17 cellular contexts compared by ENCODE assay signal in the genomic region with DNA sequence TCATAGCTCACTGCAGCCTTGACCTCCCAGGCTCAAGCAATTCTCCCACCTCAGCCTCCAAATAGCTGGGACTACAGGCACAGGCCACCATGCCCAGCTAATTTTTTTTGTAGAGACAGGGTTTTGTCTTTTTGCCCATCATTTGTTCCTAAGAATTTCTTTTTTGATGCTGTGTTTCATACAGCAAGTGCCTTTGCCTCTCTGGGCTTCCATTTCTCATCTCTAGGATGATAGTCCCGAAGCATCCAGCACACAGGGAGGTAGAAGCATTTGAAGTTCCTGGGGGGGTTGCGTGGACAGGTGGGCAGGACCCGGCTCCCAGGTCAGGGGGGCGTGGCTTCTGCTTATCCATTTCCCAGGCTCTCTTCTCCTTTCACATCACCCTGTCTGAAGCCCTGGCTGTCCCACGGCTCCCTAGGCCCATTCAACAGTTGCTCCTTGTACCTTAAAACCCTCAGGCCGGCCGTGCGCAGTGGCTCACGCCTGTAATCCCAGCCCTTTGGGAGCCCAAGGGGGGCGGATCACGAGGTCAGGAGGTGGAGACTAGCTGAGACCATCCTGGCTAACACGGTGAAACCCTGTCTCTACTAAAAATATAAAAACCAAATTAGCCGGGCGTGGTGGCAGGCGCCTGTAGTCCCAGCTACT. TPM values are rescaled to one million over a fixed set of nuclear protein-coding genes. Genes with fewer than 3 reads are reported as not detected.
DNase-seq lines count a peak whose midpoint lies in the region; ATAC-seq, FAIRE-seq and TF ChIP-seq lines count a peak whose summit lies in the region.
"Had no signal": no experiment of that assay in that cellular context is flagged by ENCODE, and none has a peak within 500 bp of the region (broad histone marks: within the 10 kb centered on the region; RNA-seq: fewer than 3 reads in every experiment).

No MANE protein-coding gene starts in this region.

- in situ Hi-C loops in GM13976 (cut with MboI; ENCODE audit: low sequenced_read_pairs, unreplicated experiment) = no loop called here

- peak overlapping the region; percentile 53 for H3K27ac Mint-ChIP-seq in T-helper 17 cell
- no peak overlapping the region for H3K27ac Mint-ChIP-seq in activated T-cell treated with anti-CD3 and anti-CD28 coated beads, Interleukin-2, amount 50 U/mL, for 72 hours
- H3K27ac Mint-ChIP-seq: CD8-positive, alpha-beta T cell had no signal

- ATAC-seq in A549 = no peak
- ATAC-seq in T-helper 17 cell = no peak
- no peak for ATAC-seq in activated T-cell treated with anti-CD3 and anti-CD28 coated beads, Interleukin-2, amount 50 U/mL, for 72 hours (replicated peaks in 1 of 2)
- ATAC-seq: CD8-positive, alpha-beta T cell; GM12878; HCT116 had no signal

- peaks cover 18 to 41% (median 33%) of the 10 kb centered on the region in 11 experiments for H3K36me3 ChIP-seq in BLaER1 treated with 17β-estradiol and CSF1 and Interleukin-3, amounts not matched to agents 10 nM and 100 nM
- H3K36me3 ChIP-seq in osteoblast (ENCODE audit: insufficient read depth, low read length) = peaks cover 5% of the 10 kb centered on the region
- H3K36me3 ChIP-seq: BE2C had no signal

- CTCF ChIA-PET in A549 (lab: Yijun Ruan, JAX) = interaction anchor here (0.6 to 1.0 kb wide), 2 partner anchors 44 kb away, joined by 3 to 4 read pairs; no protein-coding TSS in a partner anchor

- no peaks in the 10 kb centered on the region for H3K27me3 Mint-ChIP-seq in T-helper 17 cell
- no peaks in the 10 kb centered on the region for H3K27me3 Mint-ChIP-seq in activated T-cell treated with anti-CD3 and anti-CD28 coated beads, Interleukin-2, amount 50 U/mL, for 72 hours (ENCODE audit: low read depth)

- peaks cover 14% of the 10 kb centered on the region for H3K4me1 Mint-ChIP-seq in T-helper 17 cell
- H3K4me1 Mint-ChIP-seq in activated T-cell treated with anti-CD3 and anti-CD28 coated beads, Interleukin-2, amount 50 U/mL, for 72 hours (ENCODE audit: low read depth) = peaks cover 20% of the 10 kb centered on the region

- no peak overlapping the region for H3K4me3 Mint-ChIP-seq in T-helper 17 cell
- no peak overlapping the region for H3K4me3 Mint-ChIP-seq in activated T-cell treated with anti-CD3 and anti-CD28 coated beads, Interleukin-2, amount 50 U/mL, for 72 hours
- H3K4me3 Mint-ChIP-seq: CD14-positive monocyte; CD8-positive, alpha-beta T cell had no signal

- peaks cover 22 to 86% (median 64%) of the 10 kb centered on the region in 11 experiments; a peak in 21 of 22 replicates for H4K20me1 ChIP-seq in BLaER1 treated with 17β-estradiol and CSF1 and Interleukin-3, amounts not matched to agents 10 nM and 100 nM
- H4K20me1 ChIP-seq in osteoblast (ENCODE audit: insufficient read depth, low read length) = peaks cover 42% of the 10 kb centered on the region

- TF ChIP-seq POLR2A in A549 (IDR thresholded peaks at IDR 0.05; ENCODE audit: low read length) = no peak

- H3K9me3 Mint-ChIP-seq in activated T-cell treated with anti-CD3 and anti-CD28 coated beads, Interleukin-2, amount 50 U/mL, for 72 hours = no peaks in the 10 kb centered on the region
- H3K9me3 Mint-ChIP-seq: CD14-positive monocyte; CD8-positive, alpha-beta T cell had no signal

- no peak overlapping the region for H2AFZ ChIP-seq in osteoblast (ENCODE audit: low read length)
- H2AFZ ChIP-seq: GM23248 had no signal

- H3K4me3 ChIP-seq in A549 = no peak overlapping the region
- H3K4me3 ChIP-seq in BLaER1 treated with 17β-estradiol and CSF1 and Interleukin-3, amounts not matched to agents 10 nM and 100 nM = no peak overlapping the region; a peak in 1 of 20 replicates
- H3K4me3 ChIP-seq in osteoblast (ENCODE audit: insufficient read depth, low read length) = no peak overlapping the region
- H3K4me3 ChIP-seq: GM12878, GM23248 had no signal

- H3K79me2 ChIP-seq in osteoblast (ENCODE audit: insufficient read depth, low read length) = peaks cover 13% of the 10 kb centered on the region

- no peak for TF ChIP-seq EP300 in A549 (IDR thresholded peaks at IDR 0.05)

- no peak for TF ChIP-seq RAD21 in A549 (conservative IDR thresholded peaks at IDR 0.05 in 1 of 2, IDR thresholded peaks at IDR 0.05 in 1 of 2)

- H3K4me2 ChIP-seq in A549 (no peak overlapping the region), osteoblast (ENCODE audit: insufficient read depth, low read length) (no peak overlapping the region)
- H3K4me2 ChIP-seq in BLaER1 treated with 17β-estradiol and CSF1 and Interleukin-3, amounts not matched to agents 10 nM and 100 nM = peak overlapping the region in 10 of 11 experiments; percentile 94 to 100 (median 98); a peak in 19 of 22 replicates

- no peak for FAIRE-seq in A549 (lab: Jason Lieb, UNC)
- FAIRE-seq: GM12878, H54 had no signal

- 82% methylated on average over 15 of the region's 15 CpGs for WGBS in A549 (ENCODE audit: missing lambda C conversion rate)

- POLR2A ChIA-PET in A549 (lab: Yijun Ruan, JAX) = no interaction called here

- H3K4me1 ChIP-seq in A549 = peaks cover 33% of the 10 kb centered on the region
- peaks cover 37 to 57% (median 50%) of the 10 kb centered on the region in 10 experiments for H3K4me1 ChIP-seq in BLaER1 treated with 17β-estradiol and CSF1 and Interleukin-3, amounts not matched to agents 10 nM and 100 nM
- peaks cover 38% of the 10 kb centered on the region for H3K4me1 ChIP-seq in osteoblast (ENCODE audit: insufficient read depth, low read length)
- H3K4me1 ChIP-seq: BE2C had no signal

- no peak overlapping the region for H3K27ac ChIP-seq in A549
- H3K27ac ChIP-seq in BLaER1 treated with 17β-estradiol and CSF1 and Interleukin-3, amounts not matched to agents 10 nM and 100 nM = peak overlapping the region in 3 of 11 experiments; percentile 4 to 86 (median 75); a peak in 6 of 22 replicates
- H3K27ac ChIP-seq in osteoblast (ENCODE audit: low read depth, low read length) = no peak overlapping the region
- H3K27ac ChIP-seq: GM23248 had no signal

- no peaks in the 10 kb centered on the region for H3K27me3 ChIP-seq in BLaER1 treated with 17β-estradiol and CSF1 and Interleukin-3, amounts not matched to agents 10 nM and 100 nM
- H3K27me3 ChIP-seq in osteoblast (ENCODE audit: insufficient read depth, low read length) = no peaks in the 10 kb centered on the region
- H3K27me3 ChIP-seq: BE2C had no signal

- no peak for TF ChIP-seq CTCF in A549 (IDR thresholded peaks at IDR 0.05)
- TF ChIP-seq CTCF in osteoblast (IDR thresholded peaks at IDR 0.05; ENCODE audit: extremely low read depth, low read depth, low read length) = no peak
- no peak for TF ChIP-seq CTCF in GM13976 (IDR thresholded peaks at IDR 0.05; ENCODE audit: borderline replicate concordance, control extremely low read depth, extremely low read depth, insufficient read depth, missing control alignments)

- DNase-seq in A549 (ENCODE audit: low read depth in 1 of 2, low spot score in 1 of 2) (no peak), T-helper 17 cell (no peak), osteoblast (ENCODE audit: insufficient read length, low spot score, missing footprints) (peak; percentile 22), GM13976 (ENCODE audit: low spot score) (no peak)
- no peak for DNase-seq in activated T-cell treated with anti-CD3 and anti-CD28 coated beads, Interleukin-2, amount 50 U/mL, for 72 hours
- DNase-seq: ACHN; BE2C; Calu3; CD8-positive, alpha-beta T cell; DMS79 treated with DMSO at 0.1 percent for 48 hours; GM23248 had no signal

- peaks cover 6% of the 10 kb centered on the region for H3K36me3 Mint-ChIP-seq in T-helper 17 cell (ENCODE audit: low read depth)
- no peaks in the 10 kb centered on the region for H3K36me3 Mint-ChIP-seq in activated T-cell treated with anti-CD3 and anti-CD28 coated beads, Interleukin-2, amount 50 U/mL, for 72 hours (ENCODE audit: insufficient read depth in 2 of 2)

- H3K9ac ChIP-seq in BLaER1 treated with 17β-estradiol and CSF1 and Interleukin-3, amounts not matched to agents 10 nM and 100 nM = peak overlapping the region in 3 of 11 experiments; percentile 41 to 89 (median 45); a peak in 5 of 22 replicates
- H3K9ac ChIP-seq: GM23248 had no signal

- H3K9me3 ChIP-seq in A549 (no peaks in the 10 kb centered on the region), T-helper 17 cell (ENCODE audit: control insufficient read depth, low read length, poor library complexity, severe bottlenecking) (no peaks in the 10 kb centered on the region), osteoblast (ENCODE audit: low read depth, low read length) (no peaks in the 10 kb centered on the region)
- no peaks in the 10 kb centered on the region for H3K9me3 ChIP-seq in BLaER1 treated with 17β-estradiol and CSF1 and Interleukin-3, amounts not matched to agents 10 nM and 100 nM (replicated peaks in 1 of 11)
- H3K9me3 ChIP-seq: BE2C had no signal

TF ChIP-seq in A549, 52 proteins besides CTCF, POLR2A, EP300 and RAD21:
- TF ChIP-seq HEYL (CRISPR knock-in tag; IDR thresholded peaks at IDR 0.05) (no peak), ZFP36 (IDR thresholded peaks at IDR 0.05; ENCODE audit: borderline replicate concordance, partially characterized antibody) (peak; percentile 14)

RNA-seq across cellular contexts. Expression of a gene that starts 3.4 kb away (rescaled TPM):
- 7.9 and 11.7 TPM in 2 replicates for polyA plus RNA-seq in A549 (2011; rRNA removed)
- polyA plus RNA-seq in A549 (2012; cell fraction: cytosol; rRNA removed) = 24.8 and 31.9 TPM in 2 replicates
- polyA plus RNA-seq in A549 (2012; cell fraction: nucleus; rRNA removed) = 46.4 and 62.8 TPM in 2 replicates
- polyA plus RNA-seq in A549 (2017; fragmentation: RNase III; extraction: RNeasy Plus Mini Kit Qiagen cat#74134 plus additional on column Dnase treatment) = 18.5 to 25.7 TPM (median 23.1 TPM) in 3 replicates
- polyA minus RNA-seq in A549 (2011; rRNA and poly(A)+ RNA removed) = 30.7 and 37.1 TPM in 2 replicates
- total RNA-seq in T-helper 17 cell = 10 to 100 TPM; 44.4 TPM
- 30.6 and 34.4 TPM in 2 replicates for total RNA-seq in osteoblast
- 10 to 100 TPM; 22.2 to 23.8 TPM for total RNA-seq in activated T-cell treated with anti-CD3 and anti-CD28 coated beads, Interleukin-2, amount 50 U/mL, for 72 hours

RNA-seq across cellular contexts. Expression of a gene that starts 27.9 kb away (rescaled TPM):
- polyA plus RNA-seq in A549 (2011; rRNA removed) (0.45 and 0.56 TPM in 2 replicates), A549 (2017; fragmentation: RNase III; extraction: RNeasy Plus Mini Kit Qiagen cat#74134 plus additional on column Dnase treatment) (0.46 to 0.90 TPM (median 0.66 TPM) in 3 replicates)
- polyA plus RNA-seq in A549 (2012; cell fraction: cytosol; rRNA removed) = 0.65 and 0.86 TPM in 2 replicates
- 0.76 and 0.97 TPM in 2 replicates for polyA plus RNA-seq in A549 (2012; cell fraction: nucleus; rRNA removed)
- polyA minus RNA-seq in A549 (2011; rRNA and poly(A)+ RNA removed) = 0.66 and 1.7 TPM in 2 replicates
- total RNA-seq in T-helper 17 cell (not detected), osteoblast (61.2 and 72.2 TPM in 2 replicates)
- total RNA-seq in activated T-cell treated with anti-CD3 and anti-CD28 coated beads, Interleukin-2, amount 50 U/mL, for 72 hours = under 1 TPM; 0.37 to 0.67 TPM
- total RNA-seq: A172; CD8-positive, alpha-beta T cell; GM12878 had no signal
- polyA plus RNA-seq: CD14-positive monocyte had no signal

RNA-seq across cellular contexts. Expression of a gene that starts 45.5 kb away (rescaled TPM):
- polyA plus RNA-seq in A549 (2011; rRNA removed) = 262 and 343 TPM in 2 replicates
- 146 and 151 TPM in 2 replicates for polyA plus RNA-seq in A549 (2012; cell fraction: cytosol; rRNA removed)
- polyA plus RNA-seq in A549 (2012; cell fraction: nucleus; rRNA removed) = 62.1 and 92.4 TPM in 2 replicates
- polyA plus RNA-seq in A549 (2017; fragmentation: RNase III; extraction: RNeasy Plus Mini Kit Qiagen cat#74134 plus additional on column Dnase treatment) = 111 to 122 TPM (median 114 TPM) in 3 replicates
- polyA minus RNA-seq in A549 (2011; rRNA and poly(A)+ RNA removed) = 75.2 and 76.8 TPM in 2 replicates
- total RNA-seq in T-helper 17 cell = 10 to 100 TPM; 43.6 to 48.5 TPM
- total RNA-seq in osteoblast = 87.6 and 87.8 TPM in 2 replicates
- 100 to 1,000 TPM in 1 of 2 donors, 10 to 100 TPM in 1; 98.2 to 101 TPM for total RNA-seq in activated T-cell treated with anti-CD3 and anti-CD28 coated beads, Interleukin-2, amount 50 U/mL, for 72 hours

Comparison
In these comparisons a context has a peak if more than half of its experiments do, and no peak if none do; other contexts are left out.
1. H3K4me2 ChIP-seq: peak in BLaER1 treated with 17β-estradiol and CSF1 and Interleukin-3, amounts not matched to agents 10 nM and 100 nM (10 of 11); none in A549 (single experiment) and osteoblast (single experiment).
2. RNA of a gene that starts 27.9 kb away (total RNA-seq): 61.2 to 72.2 TPM in osteoblast; 0.37 to 0.67 TPM in activated T-cell treated with anti-CD3 and anti-CD28 coated beads, Interleukin-2, amount 50 U/mL, for 72 hours and not detected in T-helper 17 cell; every median in the first group is over 10 times any median in the second.